In the genomic region with DNA sequence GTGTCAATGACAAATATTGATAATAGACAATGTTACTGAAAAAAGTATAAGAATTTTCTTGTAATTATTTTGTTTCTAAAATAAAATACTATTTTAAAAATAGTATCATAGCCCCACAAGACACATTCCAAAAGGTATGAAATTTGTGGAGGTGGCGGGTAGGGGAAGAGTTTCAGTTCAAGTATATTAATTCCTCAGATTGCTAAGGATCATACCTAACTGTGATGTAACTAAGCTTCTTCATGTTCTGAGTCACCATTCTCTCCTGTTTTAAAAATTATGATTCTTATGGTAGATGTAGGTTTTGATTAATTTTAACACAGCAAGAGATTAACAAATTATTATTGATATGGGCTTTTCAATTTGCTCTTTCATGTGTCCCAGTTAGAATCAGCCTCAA, we compare ENCODE assay signal across 6 cellular contexts.
"Had no signal": no experiment of that assay in that cellular context is flagged by ENCODE, and none has a peak within 500 bp of the region (broad histone marks: within the 10 kb centered on the region; RNA-seq: fewer than 3 reads in every experiment).

No MANE protein-coding gene starts in this region.

- H3K27ac ChIP-seq: HL-60 had no signal

- DNase-seq: IMR-90, KBM-7, KG1 had no signal

- ATAC-seq: HepG2 had no signal

- FAIRE-seq: HepG2, HTR-8/SVneo had no signal
